15 cellular contexts compared by ENCODE assay signal in the genomic region with DNA sequence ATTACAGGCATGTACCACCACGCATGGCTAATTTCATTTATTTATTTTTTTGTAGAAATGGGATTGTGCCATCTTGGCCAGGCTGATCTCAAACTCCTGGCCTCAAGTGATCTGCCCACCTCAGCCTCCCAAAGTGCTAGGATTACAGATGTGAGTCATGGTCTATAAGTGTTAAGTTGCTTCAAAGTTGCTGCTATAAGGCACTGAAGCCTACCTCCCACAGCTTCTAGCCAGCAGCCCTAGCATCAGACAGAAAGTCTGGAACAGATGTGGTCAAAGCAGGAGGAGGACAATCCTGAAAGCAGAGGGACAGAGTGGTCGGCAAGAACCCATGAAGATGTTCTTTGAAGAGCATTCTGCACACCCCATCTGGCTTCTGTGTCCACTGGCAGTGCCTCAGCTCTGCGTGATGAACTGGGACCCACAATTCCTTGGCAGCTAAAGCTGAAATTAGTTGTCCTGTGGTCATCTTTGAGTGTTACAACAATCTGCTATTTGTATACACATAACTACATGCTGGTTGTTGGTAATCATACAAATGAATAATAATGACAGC. TPM values are rescaled to one million over a fixed set of nuclear protein-coding genes. Genes with fewer than 3 reads are reported as not detected.
DNase-seq lines count a peak whose midpoint lies in the region; ATAC-seq, FAIRE-seq and TF ChIP-seq lines count a peak whose summit lies in the region.
"Had no signal": no experiment of that assay in that cellular context is flagged by ENCODE, and none has a peak within 500 bp of the region (broad histone marks: within the 10 kb centered on the region; RNA-seq: fewer than 3 reads in every experiment).

No MANE protein-coding gene starts in this region.

- no peak for FAIRE-seq in keratinocyte (lab: Jason Lieb, UNC)

- no peak overlapping the region for H3K27ac Mint-ChIP-seq in MCF 10A (ENCODE audit: low read depth, unreplicated experiment)
- H3K27ac Mint-ChIP-seq in activated CD4-positive, alpha-beta memory T cell treated with anti-CD3 and anti-CD28 coated beads, Interleukin-2, amount 10 ng/mL, durations not matched to agents 7 days and 5 days, result peak overlapping the region; percentile 55

- no peak for ATAC-seq in HG03457 (IDR thresholded peaks at IDR 0.05; ENCODE audit: unreplicated experiment)

- in situ Hi-C loops in mammary epithelial cell (cut with MboI; ENCODE audit: low sequenced_read_pairs in 2 of 2), result no loop called here

- POLR2A ChIA-PET in MCF 10A (lab: Yijun Ruan, JAX), result interaction anchor here (0.6 to 7.6 kb wide), 8 partner anchors 11 to 120 kb away, joined by 3 to 88 read pairs (median 3); a partner anchor contains a TSS
- POLR2A ChIA-PET in activated CD4-positive, alpha-beta memory T cell treated with anti-CD3 and anti-CD28 coated beads, Interleukin-2, amount 10 ng/mL, durations not matched to agents 7 days and 5 days (lab: Charles Lee), result interaction anchor here (4.5 to 9.9 kb wide), 2 partner anchors 12 kb away, joined by 16 to 135 read pairs; a partner anchor contains a TSS

- H3K4me3 ChIP-seq in mammary epithelial cell (replicated peaks in 1 of 3; ENCODE audit: insufficient read depth in 1 of 3, low read depth in 2 of 3, low read length in 3 of 3) (no peak overlapping the region), keratinocyte (ENCODE audit: control insufficient read depth in 2 of 3, extremely low read depth in 1 of 3, insufficient read depth in 2 of 3, low read depth in 1 of 3, low read length in 3 of 3) (no peak overlapping the region), thymus (ENCODE audit: low read length) (no peak overlapping the region)

- H2AFZ ChIP-seq in mammary epithelial cell (ENCODE audit: low read depth, low read length), result no peak overlapping the region
- H2AFZ ChIP-seq in keratinocyte (ENCODE audit: control insufficient read depth, low read length), result no peak overlapping the region

- 84% methylated on average over 3 of the region's 3 CpGs for WGBS in mammary epithelial cell (ENCODE audit: low coverage, missing lambda C conversion rate)
- 93% methylated on average over 3 of the region's 3 CpGs for WGBS in thymus

- DNase-seq in MCF 10A (ENCODE audit: unreplicated experiment) (peak; percentile 49), mammary epithelial cell (no peak), keratinocyte (ENCODE audit: low read depth, low spot score) (no peak), NCI-H2107 treated with DMSO at 0.1 percent for 48 hours (lab: John Stamatoyannopoulos, UW; ENCODE audit: unreplicated experiment) (no peak), DMS79 (lab: John Stamatoyannopoulos, UW) (no peak)
- no peak for DNase-seq in activated CD4-positive, alpha-beta memory T cell treated with anti-CD3 and anti-CD28 coated beads, Interleukin-2, amount 10 ng/mL, durations not matched to agents 7 days and 5 days
- DNase-seq: activated gamma-delta T cell; C1 segment of cervical spinal cord; NCI-H2107; stimulated activated CD4-positive, alpha-beta T cell treated with anti-CD3 and anti-CD28 coated beads, Interleukin-12 subunit alpha, Interleukin-12 subunit beta, amount 100 ng/mL, for 4 hours; T1000 had no signal

- H3K4me3 Mint-ChIP-seq in MCF 10A (ENCODE audit: unreplicated experiment), result no peak overlapping the region
- no peak overlapping the region for H3K4me3 Mint-ChIP-seq in activated CD4-positive, alpha-beta memory T cell treated with anti-CD3 and anti-CD28 coated beads, Interleukin-2, amount 10 ng/mL, durations not matched to agents 7 days and 5 days

- no TSS peak for BruUV-seq in MCF 10A (replicated peaks; lab: Mats Ljungman, UMichigan)
- BruUV-seq in mammary epithelial cell (replicated peaks; lab: Mats Ljungman, UMichigan), result no TSS peak

- H3K4me1 Mint-ChIP-seq in MCF 10A (ENCODE audit: insufficient read depth, unreplicated experiment), result peaks cover 13% of the 10 kb centered on the region
- peaks cover 81% of the 10 kb centered on the region for H3K4me1 Mint-ChIP-seq in activated CD4-positive, alpha-beta memory T cell treated with anti-CD3 and anti-CD28 coated beads, Interleukin-2, amount 10 ng/mL, durations not matched to agents 7 days and 5 days

- H3K27me3 ChIP-seq in mammary epithelial cell (ENCODE audit: insufficient read depth, low read length), result no peaks in the 10 kb centered on the region
- H3K27me3 ChIP-seq in keratinocyte (ENCODE audit: control insufficient read depth, extremely low read depth, insufficient read depth, low read length), result no peaks in the 10 kb centered on the region
- H3K27me3 ChIP-seq in thymus (ENCODE audit: control insufficient read depth, insufficient read depth), result no peaks in the 10 kb centered on the region

- H3K4me1 ChIP-seq in mammary epithelial cell (ENCODE audit: insufficient read depth, low read length) (peaks cover 25% of the 10 kb centered on the region), keratinocyte (ENCODE audit: control insufficient read depth, extremely low read depth, insufficient read depth, low read length) (peaks cover 46% of the 10 kb centered on the region), thymus (ENCODE audit: control insufficient read depth, insufficient read depth, low read length) (peaks cover 11% of the 10 kb centered on the region)

- H3K9me3 ChIP-seq in mammary epithelial cell (replicated peaks; ENCODE audit: insufficient read depth, low read length), result no peaks in the 10 kb centered on the region
- H3K9me3 ChIP-seq in keratinocyte (ENCODE audit: control insufficient read depth, low read depth, low read length), result no peaks in the 10 kb centered on the region
- H3K9me3 ChIP-seq in thymus (ENCODE audit: control insufficient read depth), result no peaks in the 10 kb centered on the region

- no peaks in the 10 kb centered on the region for H3K27me3 Mint-ChIP-seq in MCF 10A (ENCODE audit: insufficient read depth, unreplicated experiment)
- H3K27me3 Mint-ChIP-seq in activated CD4-positive, alpha-beta memory T cell treated with anti-CD3 and anti-CD28 coated beads, Interleukin-2, amount 10 ng/mL, durations not matched to agents 7 days and 5 days, result no peaks in the 10 kb centered on the region

- dilution Hi-C loops in mammary epithelial cell (cut with HindIII; ENCODE audit: low sequenced_read_pairs) (loop anchor here (5.0 kb wide), 1 partner anchor 82 kb away; no protein-coding TSS in a partner anchor), keratinocyte (cut with MboI; ENCODE audit: extremely low pct_ligation_motif_present, low sequenced_read_pairs) (no loop called here)

- no peak for TF ChIP-seq CTCF in MCF 10A (IDR thresholded peaks at IDR 0.05; ENCODE audit: unreplicated experiment)
- TF ChIP-seq CTCF in mammary epithelial cell (conservative IDR thresholded peaks at IDR 0.05 in 1 of 2, IDR thresholded peaks at IDR 0.05 in 1 of 2; ENCODE audit: extremely low read depth in 1 of 2, insufficient read depth in 1 of 2, low read depth in 1 of 2, low read length in 2 of 2), result no peak
- TF ChIP-seq CTCF in keratinocyte (optimal IDR thresholded peaks at IDR 0.05 in 1 of 3, IDR thresholded peaks at IDR 0.05 in 1 of 3, conservative IDR thresholded peaks at IDR 0.05 in 1 of 3; ENCODE audit: extremely low read depth in 1 of 3, insufficient read depth in 2 of 3, low read length in 3 of 3), result no peak

- no peaks in the 10 kb centered on the region for H3K9me3 Mint-ChIP-seq in MCF 10A (ENCODE audit: unreplicated experiment)
- H3K9me3 Mint-ChIP-seq in activated CD4-positive, alpha-beta memory T cell treated with anti-CD3 and anti-CD28 coated beads, Interleukin-2, amount 10 ng/mL, durations not matched to agents 7 days and 5 days, result no peaks in the 10 kb centered on the region

- peaks cover 35% of the 10 kb centered on the region for H3K36me3 Mint-ChIP-seq in MCF 10A (ENCODE audit: insufficient read depth, unreplicated experiment)
- H3K36me3 Mint-ChIP-seq in activated CD4-positive, alpha-beta memory T cell treated with anti-CD3 and anti-CD28 coated beads, Interleukin-2, amount 10 ng/mL, durations not matched to agents 7 days and 5 days (ENCODE audit: low read depth), result peaks cover 59% of the 10 kb centered on the region

- H3K9me1 ChIP-seq in keratinocyte (ENCODE audit: control insufficient read depth, extremely low read depth, insufficient read depth, low read length), result peaks cover 10% of the 10 kb centered on the region

- H3K79me2 ChIP-seq in mammary epithelial cell (ENCODE audit: insufficient read depth, low read length) (peaks cover 92% of the 10 kb centered on the region), keratinocyte (ENCODE audit: control insufficient read depth, insufficient read depth, low read length) (peaks cover 81% of the 10 kb centered on the region)

- CTCF ChIA-PET in MCF 10A (lab: Yijun Ruan, JAX), result interaction anchor here (1.8 to 5.4 kb wide), 3 partner anchors 10 to 29 kb away, joined by 6 to 17 read pairs (median 13); no protein-coding TSS in a partner anchor
- CTCF ChIA-PET in mammary epithelial cell (lab: Charles Lee; ENCODE audit: low non-redundant PET), result no interaction called here
- CTCF ChIA-PET in activated CD4-positive, alpha-beta memory T cell treated with anti-CD3 and anti-CD28 coated beads, Interleukin-2, amount 10 ng/mL, durations not matched to agents 7 days and 5 days (lab: Charles Lee), result interaction anchor here (1.3 to 2.0 kb wide), 2 partner anchors 11 to 80 kb away, joined by 5 to 11 read pairs; a partner anchor contains a TSS

- H3K27ac ChIP-seq in mammary epithelial cell (ENCODE audit: insufficient read depth, low read depth, low read length) (no peak overlapping the region), keratinocyte (ENCODE audit: control insufficient read depth, insufficient read depth, low read length) (peak overlapping the region; percentile 40), thymus (ENCODE audit: low read depth) (peak overlapping the region; percentile 36)

- intact Hi-C loops in MCF 10A (cut with micrococcal nuclease), result no loop called here
- intact Hi-C loops in mammary epithelial cell (cut with micrococcal nuclease), result no loop called here

- H3K4me2 ChIP-seq in mammary epithelial cell (ENCODE audit: insufficient read depth, low read depth, low read length), result no peak overlapping the region
- H3K4me2 ChIP-seq in keratinocyte (ENCODE audit: control insufficient read depth, extremely low read depth, insufficient read depth, low read depth, low read length), result no peak overlapping the region

- H3K9ac ChIP-seq in mammary epithelial cell (ENCODE audit: insufficient read depth, low read length), result no peak overlapping the region
- H3K9ac ChIP-seq in keratinocyte (ENCODE audit: control insufficient read depth, extremely low read depth, insufficient read depth, low read length), result no peak overlapping the region

- no peaks in the 10 kb centered on the region for H4K20me1 ChIP-seq in mammary epithelial cell (ENCODE audit: insufficient read depth, low read length)
- peaks cover 17% of the 10 kb centered on the region for H4K20me1 ChIP-seq in keratinocyte (ENCODE audit: control insufficient read depth, extremely low read depth, insufficient read depth, low read length)

- H3K36me3 ChIP-seq in mammary epithelial cell (ENCODE audit: insufficient read depth, low read length), result peaks cover 11% of the 10 kb centered on the region
- peaks cover 11 to 25% of the 10 kb centered on the region in 2 experiments for H3K36me3 ChIP-seq in keratinocyte (ENCODE audit: control insufficient read depth in 2 of 2, extremely low read depth in 1 of 2, insufficient read depth in 2 of 2, low read length in 2 of 2)
- H3K36me3 ChIP-seq in thymus (ENCODE audit: control insufficient read depth, insufficient read depth), result peaks cover 3% of the 10 kb centered on the region

RNA-seq across cellular contexts. Expression of a gene that starts 11.2 kb away (rescaled TPM):
- total RNA-seq in MCF 10A (2022), result 5.3 and 9.2 TPM in 2 replicates
- total RNA-seq in mammary epithelial cell, result 10 to 100 TPM in 1 of 2 donors, 1 to 10 TPM in 1; 5.2 to 11.6 TPM
- polyA plus RNA-seq in mammary epithelial cell, result 9.3 TPM
- 9.1 TPM for polyA minus RNA-seq in mammary epithelial cell
- 10 to 100 TPM; 28.7 to 30.6 TPM for total RNA-seq in activated CD4-positive, alpha-beta memory T cell treated with anti-CD3 and anti-CD28 coated beads, Interleukin-2, amount 10 ng/mL, durations not matched to agents 7 days and 5 days
- 6.5 to 8.3 TPM (median 7.1 TPM) in 3 replicates for polyA plus RNA-seq in keratinocyte
- polyA plus RNA-seq in keratinocyte (2011; ENCODE audit: low read depth), result 2.8 TPM
- 3.2 and 4.9 TPM in 2 replicates for polyA plus RNA-seq in keratinocyte (2011; cell fraction: cytosol; rRNA removed)
- polyA plus RNA-seq in keratinocyte (2011; cell fraction: nucleus; rRNA removed), result 16.6 and 20.8 TPM in 2 replicates
- polyA plus RNA-seq in keratinocyte (2012; ENCODE audit: low replicate concordance), result 3.3 and 5.9 TPM in 2 replicates
- 5.0 to 7.3 TPM (median 6.0 TPM) in 3 replicates for polyA minus RNA-seq in keratinocyte
- 2.5 TPM for polyA minus RNA-seq in keratinocyte (2011; cell fraction: cytosol; rRNA and poly(A)+ RNA removed)
- 7.8 and 10.7 TPM in 2 replicates for polyA minus RNA-seq in keratinocyte (2011; cell fraction: nucleus; rRNA and poly(A)+ RNA removed)
- polyA plus RNA-seq in thymus, result 21.8 TPM

RNA-seq across cellular contexts. Expression of a gene that starts 43.7 kb away (rescaled TPM):
- not detected in 2 replicates for total RNA-seq in MCF 10A (2022)
- under 1 TPM in 1 of 2 donors, not detected in 1; 0.21 TPM for total RNA-seq in mammary epithelial cell
- not detected for polyA plus RNA-seq in mammary epithelial cell
- not detected for polyA minus RNA-seq in mammary epithelial cell
- under 1 TPM; 0.20 to 0.23 TPM for total RNA-seq in activated CD4-positive, alpha-beta memory T cell treated with anti-CD3 and anti-CD28 coated beads, Interleukin-2, amount 10 ng/mL, durations not matched to agents 7 days and 5 days
- polyA plus RNA-seq in keratinocyte, result 0.05 TPM in 1 of 3 replicates, not detected in the others
- polyA plus RNA-seq in keratinocyte (2011; ENCODE audit: low read depth), result not detected
- polyA plus RNA-seq in keratinocyte (2011; cell fraction: cytosol; rRNA removed), result not detected in 2 replicates
- 0.07 TPM in 1 of 2 replicates, not detected in the other for polyA plus RNA-seq in keratinocyte (2011; cell fraction: nucleus; rRNA removed)
- not detected in 2 replicates for polyA plus RNA-seq in keratinocyte (2012; ENCODE audit: low replicate concordance)
- polyA minus RNA-seq in keratinocyte, result not detected in 3 replicates
- not detected for polyA minus RNA-seq in keratinocyte (2011; cell fraction: cytosol; rRNA and poly(A)+ RNA removed)
- not detected in 2 replicates for polyA minus RNA-seq in keratinocyte (2011; cell fraction: nucleus; rRNA and poly(A)+ RNA removed)
- polyA plus RNA-seq in thymus, result 0.21 TPM
- total RNA-seq: lower leg skin, subcutaneous adipose tissue had no signal
